In genomic region chr13:97253581-97254293, GRCh38 we compare ENCODE assay signal across 15 cellular contexts. TPM values are rescaled to one million over a fixed set of nuclear protein-coding genes. Genes with fewer than 3 reads are reported as not detected.
DNase-seq lines count a peak whose midpoint lies in the region; ATAC-seq, FAIRE-seq and TF ChIP-seq lines count a peak whose summit lies in the region.
"Had no signal": no experiment of that assay in that cellular context is flagged by ENCODE, and none has a peak within 500 bp of the region (broad histone marks: within the 10 kb centered on the region; RNA-seq: fewer than 3 reads in every experiment).

No MANE protein-coding gene starts in this region.

- no peaks in the 10 kb centered on the region for H3K9me3 Mint-ChIP-seq in endothelial cell (ENCODE audit: unreplicated experiment)
- H3K9me3 Mint-ChIP-seq: CD4-positive, CD25-positive, alpha-beta regulatory T cell had no signal

- H3K27ac Mint-ChIP-seq in endothelial cell (ENCODE audit: unreplicated experiment): no peak overlapping the region
- H3K27ac Mint-ChIP-seq: CD4-positive, CD25-positive, alpha-beta regulatory T cell had no signal

- no peak for DNase-seq in RWPE1 (ENCODE audit: low spot score)
- DNase-seq in frontal cortex (ENCODE audit: low spot score in 2 of 2): no peak
- DNase-seq in small intestine: no peak
- DNase-seq in endothelial cell (ENCODE audit: low spot score): no peak
- no peak for DNase-seq in stimulated activated CD4-positive, alpha-beta T cell treated with anti-CD3 and anti-CD28 coated beads, Interleukin-4, amount 100 ng/mL, for 24 hours
- DNase-seq: CD4-positive, CD25-positive, alpha-beta regulatory T cell; EL; MV-4-11; NCI-H2029; NCI-H748 treated with DMSO at 0.1 percent for 48 hours; OCI-M1 had no signal

- H3K27me3 ChIP-seq in small intestine (ENCODE audit: control insufficient read depth in 2 of 2, insufficient read depth in 2 of 2, low read length in 2 of 2): no peaks in the 10 kb centered on the region

- H3K27ac ChIP-seq in RWPE1 (peak overlapping the region; percentile 44), small intestine (ENCODE audit: low read depth in 1 of 2, low read length in 1 of 2) (no peak overlapping the region)
- H3K27ac ChIP-seq: HL-60 had no signal

- H3K27me3 Mint-ChIP-seq in endothelial cell (ENCODE audit: unreplicated experiment): peaks cover 10% of the 10 kb centered on the region
- H3K27me3 Mint-ChIP-seq: CD4-positive, CD25-positive, alpha-beta regulatory T cell had no signal

- CTCF ChIA-PET in RWPE1 (lab: Yijun Ruan, JAX): interaction anchor here (0.6 to 0.9 kb wide), 2 partner anchors 13 to 296 kb away, joined by 3 to 5 read pairs; no protein-coding TSS in a partner anchor

- peaks cover 11 to 24% of the 10 kb centered on the region in 2 donors for H3K4me1 ChIP-seq in small intestine (ENCODE audit: control insufficient read depth in 2 of 2, insufficient read depth in 1 of 2, low read depth in 1 of 2, low read length in 1 of 2)

- H3K4me3 ChIP-seq in small intestine (ENCODE audit: low read depth in 1 of 2, low read length in 2 of 2): no peak overlapping the region

- 98 to 99% (median 99%) methylated on average over 8 of the region's 8 CpGs for WGBS in small intestine, 3 donors

- TF ChIP-seq CTCF in RWPE1 (conservative IDR thresholded peaks at IDR 0.05; ENCODE audit: low read depth) (no peak), endothelial cell (IDR thresholded peaks at IDR 0.05; ENCODE audit: unreplicated experiment) (no peak)

- POLR2A ChIA-PET in RWPE1 (lab: Yijun Ruan, JAX; ENCODE audit: low non-redundant PET): no interaction called here

- H3K9me3 ChIP-seq in small intestine (ENCODE audit: control insufficient read depth, low read depth): no peaks in the 10 kb centered on the region

- peaks cover 52% of the 10 kb centered on the region for H3K4me1 Mint-ChIP-seq in endothelial cell (ENCODE audit: unreplicated experiment)

- no peak overlapping the region for H3K4me3 Mint-ChIP-seq in endothelial cell (ENCODE audit: unreplicated experiment)
- H3K4me3 Mint-ChIP-seq: CD4-positive, CD25-positive, alpha-beta regulatory T cell had no signal

- ATAC-seq in HG03457 (IDR thresholded peaks at IDR 0.05; ENCODE audit: unreplicated experiment): no peak

- peak; percentile 55 for FAIRE-seq in G401.6 (lab: Jason Lieb, UNC)
- FAIRE-seq in frontal cortex (lab: Jason Lieb, UNC): peak; percentile 40
- FAIRE-seq in small intestine (lab: Jason Lieb, UNC): peak; percentile 33
- FAIRE-seq: HTR-8/SVneo had no signal

- H3K36me3 ChIP-seq in small intestine (ENCODE audit: control insufficient read depth in 2 of 2, insufficient read depth in 2 of 2, low read length in 2 of 2): peaks cover 0 to 3% of the 10 kb centered on the region in 2 donors

- H3K36me3 Mint-ChIP-seq in endothelial cell (ENCODE audit: low read depth, unreplicated experiment): peaks cover 19% of the 10 kb centered on the region

RNA-seq across cellular contexts. Expression of gene MBNL2, which starts 31.6 kb away (rescaled TPM):
- total RNA-seq in frontal cortex (26.5 TPM), endothelial cell (ENCODE audit: unreplicated experiment) (137 TPM)
- polyA plus RNA-seq in small intestine: 10 to 100 TPM; 12.1 to 13.6 (median 12.7) TPM
